Comparison of ENCODE assay signal across 9 cellular contexts in genomic region chr16:10940501-10941079, GRCh38. TPM values are rescaled to one million over a fixed set of nuclear protein-coding genes. Genes with fewer than 3 reads are reported as not detected.
DNase-seq lines count a peak whose midpoint lies in the region; FAIRE-seq and TF ChIP-seq lines count a peak whose summit lies in the region.
"Had no signal": no experiment of that assay in that cellular context is flagged by ENCODE, and none has a peak within 500 bp of the region (broad histone marks: within the 10 kb centered on the region; RNA-seq: fewer than 3 reads in every experiment).

No MANE protein-coding gene starts in this region.

- peaks cover 39% of the 10 kb centered on the region for H3K4me1 ChIP-seq in hepatocyte (ENCODE audit: insufficient read depth)

- no peaks in the 10 kb centered on the region for H3K27me3 Mint-ChIP-seq in activated CD4-positive, alpha-beta memory T cell treated with anti-CD3 and anti-CD28 coated beads, Interleukin-2, amount 10 ng/mL, durations not matched to agents 7 days and 5 days

- H3K36me3 ChIP-seq in hepatocyte (replicated peaks; ENCODE audit: insufficient read depth, low read depth) = no peaks in the 10 kb centered on the region

- peaks cover 53% of the 10 kb centered on the region for H4K20me1 ChIP-seq in hepatocyte (ENCODE audit: insufficient read depth, poor library complexity, severe bottlenecking)

- TF ChIP-seq CTCF in hepatocyte (IDR thresholded peaks at IDR 0.05; ENCODE audit: poor library complexity) = no peak

- no peaks in the 10 kb centered on the region for H3K9me3 ChIP-seq in hepatocyte (ENCODE audit: low read depth)

- POLR2A ChIA-PET in activated CD4-positive, alpha-beta memory T cell treated with anti-CD3 and anti-CD28 coated beads, Interleukin-2, amount 10 ng/mL, durations not matched to agents 7 days and 5 days (lab: Charles Lee) = interaction anchor here (0.9 to 3.2 kb wide), 9 partner anchors 8 to 197 kb away, joined by 3 to 12 read pairs (median 4); partner anchors contain the start of gene NUBP1

- H2AFZ ChIP-seq in hepatocyte = no peak overlapping the region

- peaks cover 25% of the 10 kb centered on the region for H3K36me3 Mint-ChIP-seq in activated CD4-positive, alpha-beta memory T cell treated with anti-CD3 and anti-CD28 coated beads, Interleukin-2, amount 10 ng/mL, durations not matched to agents 7 days and 5 days (ENCODE audit: low read depth)

- H3K4me3 ChIP-seq in hepatocyte (peak overlapping the region; percentile 88), skin epidermis (peak overlapping the region; percentile 66 to 94 (median 79))

- peak overlapping the region; percentile 86 for H3K4me3 Mint-ChIP-seq in activated CD4-positive, alpha-beta memory T cell treated with anti-CD3 and anti-CD28 coated beads, Interleukin-2, amount 10 ng/mL, durations not matched to agents 7 days and 5 days

- no peaks in the 10 kb centered on the region for H3K9me2 ChIP-seq in hepatocyte (replicated peaks; ENCODE audit: insufficient read depth)

- CTCF ChIA-PET in activated CD4-positive, alpha-beta memory T cell treated with anti-CD3 and anti-CD28 coated beads, Interleukin-2, amount 10 ng/mL, durations not matched to agents 7 days and 5 days (lab: Charles Lee) = interaction anchor here (0.8 to 1.9 kb wide), 5 partner anchors 14 to 431 kb away, joined by 3 to 4 read pairs (median 3); no protein-coding TSS in a partner anchor

- WGBS in hepatocyte (ENCODE audit: low lambda C conversion rate, missing lambda C conversion rate) = 52% methylated on average over 8 of the region's 8 CpGs

- H3K79me2 ChIP-seq in hepatocyte = peaks cover 77% of the 10 kb centered on the region

- H3K4me2 ChIP-seq in hepatocyte = peak overlapping the region; percentile 89

- H3K27ac ChIP-seq in hepatocyte (peak overlapping the region; percentile 83), skin epidermis (peak overlapping the region in 17 of 21 experiments; percentile 11 to 94 (median 85))
- H3K27ac ChIP-seq: 22Rv1 had no signal

- DNase-seq in DMS 273 (lab: John Stamatoyannopoulos, UW; ENCODE audit: unreplicated experiment) = peak; percentile 41
- DNase-seq in DMS 273 treated with DMSO at 0.1 percent for 48 hours (lab: John Stamatoyannopoulos, UW) = no peak
- peak; percentile 24 for DNase-seq in activated CD4-positive, alpha-beta memory T cell treated with anti-CD3 and anti-CD28 coated beads, Interleukin-2, amount 10 ng/mL, durations not matched to agents 7 days and 5 days
- no peak for DNase-seq in hepatocyte (ENCODE audit: low spot score)
- DNase-seq in NCI-H526 treated with DMSO at 0.1 percent for 48 hours (lab: John Stamatoyannopoulos, UW) = no peak
- DNase-seq in SW480 (ENCODE audit: low spot score) = no peak
- no peak for DNase-seq in RCC 7860 (ENCODE audit: low spot score)

- FAIRE-seq in RCC 7860 (lab: Jason Lieb, UNC) = no peak

- peaks cover 83% of the 10 kb centered on the region for H3K4me1 Mint-ChIP-seq in activated CD4-positive, alpha-beta memory T cell treated with anti-CD3 and anti-CD28 coated beads, Interleukin-2, amount 10 ng/mL, durations not matched to agents 7 days and 5 days

- H3K27ac Mint-ChIP-seq in activated CD4-positive, alpha-beta memory T cell treated with anti-CD3 and anti-CD28 coated beads, Interleukin-2, amount 10 ng/mL, durations not matched to agents 7 days and 5 days = peak overlapping the region; percentile 41

- no peaks in the 10 kb centered on the region for H3K27me3 ChIP-seq in hepatocyte

- no peaks in the 10 kb centered on the region for H3K9me3 Mint-ChIP-seq in activated CD4-positive, alpha-beta memory T cell treated with anti-CD3 and anti-CD28 coated beads, Interleukin-2, amount 10 ng/mL, durations not matched to agents 7 days and 5 days

RNA-seq across cellular contexts. Expression of gene DEXI, which starts 1.7 kb away (rescaled TPM):
- total RNA-seq in activated CD4-positive, alpha-beta memory T cell treated with anti-CD3 and anti-CD28 coated beads, Interleukin-2, amount 10 ng/mL, durations not matched to agents 7 days and 5 days = 10 to 100 TPM; 24.2 to 24.7 TPM
- total RNA-seq in hepatocyte = 51.6 and 53.7 TPM in 2 replicates
- polyA plus RNA-seq in hepatocyte = 68.9 and 82.4 TPM in 2 replicates

RNA-seq across cellular contexts. Expression of gene CLEC16A, which starts 3.8 kb away (rescaled TPM):
- total RNA-seq in activated CD4-positive, alpha-beta memory T cell treated with anti-CD3 and anti-CD28 coated beads, Interleukin-2, amount 10 ng/mL, durations not matched to agents 7 days and 5 days = 10 to 100 TPM; 30.3 to 32.4 TPM
- total RNA-seq in hepatocyte = 19.7 and 22.6 TPM in 2 replicates
- polyA plus RNA-seq in hepatocyte = 22.3 and 29.0 TPM in 2 replicates

Comparison
In these comparisons a context has a peak if more than half of its experiments do, and no peak if none do; other contexts are left out.
1. DNase-seq: peak in DMS 273 (single experiment) and activated CD4-positive, alpha-beta memory T cell treated with anti-CD3 and anti-CD28 coated beads, Interleukin-2, amount 10 ng/mL, durations not matched to agents 7 days and 5 days (single experiment); none in DMS 273 treated with DMSO at 0.1 percent for 48 hours (single experiment), hepatocyte (single experiment), NCI-H526 treated with DMSO at 0.1 percent for 48 hours (single experiment), SW480 (single experiment) and RCC 7860 (single experiment).